18 cellular contexts compared by ENCODE assay signal in the genomic region with DNA sequence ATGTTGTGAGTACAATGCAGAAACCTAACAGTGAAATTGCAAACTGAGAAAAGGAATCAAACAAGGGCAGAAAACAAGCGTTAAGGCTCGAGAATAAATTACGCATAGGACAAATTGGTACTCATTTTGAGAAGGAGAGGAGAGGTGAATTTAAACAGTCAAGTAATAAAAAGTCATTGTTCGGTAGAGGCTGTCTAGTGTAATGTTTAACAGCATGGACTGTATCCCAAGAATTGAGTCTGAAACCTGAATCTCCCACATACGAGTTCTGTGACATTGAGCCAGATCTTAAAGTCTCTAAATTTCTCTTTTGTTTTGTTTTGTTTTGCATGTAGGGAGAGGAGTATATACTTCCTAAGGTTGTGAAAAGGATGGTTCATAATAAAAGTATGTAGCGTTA.
A peak's percentile ranks its signal among the peaks of the same experiment; 100 is the strongest.
DNase-seq lines count a peak whose midpoint lies in the region; ATAC-seq lines count a peak whose summit lies in the region.
"Had no signal": no experiment of that assay in that cellular context is flagged by ENCODE, and none has a peak within 500 bp of the region (broad histone marks: within the 10 kb centered on the region; RNA-seq: fewer than 3 reads in every experiment).

No MANE protein-coding gene starts in this region.

- H3K9me3 Mint-ChIP-seq in activated naive CD4-positive, alpha-beta T cell treated with anti-CD3 and anti-CD28 coated beads, Interleukin-2, amount 50 U/mL, for 24 hours = peaks cover 6% of the 10 kb centered on the region
- peaks cover 31% of the 10 kb centered on the region for H3K9me3 Mint-ChIP-seq in activated CD4-positive, alpha-beta memory T cell treated with anti-CD3 and anti-CD28 coated beads for 36 hours
- H3K9me3 Mint-ChIP-seq: neural progenitor cell had no signal

- peaks cover 81% of the 10 kb centered on the region for H3K4me1 Mint-ChIP-seq in activated naive CD4-positive, alpha-beta T cell treated with anti-CD3 and anti-CD28 coated beads, Interleukin-2, amount 50 U/mL, for 24 hours
- H3K4me1 Mint-ChIP-seq in activated CD4-positive, alpha-beta memory T cell treated with anti-CD3 and anti-CD28 coated beads for 36 hours (ENCODE audit: low read depth) = peaks cover 56% of the 10 kb centered on the region

- no peaks in the 10 kb centered on the region for H3K27me3 Mint-ChIP-seq in activated naive CD4-positive, alpha-beta T cell treated with anti-CD3 and anti-CD28 coated beads, Interleukin-2, amount 50 U/mL, for 24 hours
- H3K27me3 Mint-ChIP-seq in activated CD4-positive, alpha-beta memory T cell treated with anti-CD3 and anti-CD28 coated beads for 36 hours = no peaks in the 10 kb centered on the region

- H3K27ac ChIP-seq in mucosa of rectum (ENCODE audit: low read depth in 2 of 2, low read length in 2 of 2) = peak overlapping the region; percentile 26 to 53
- H3K27ac ChIP-seq: neural progenitor cell had no signal

- no peak overlapping the region for H3K9ac ChIP-seq in mucosa of rectum (ENCODE audit: low read depth in 1 of 2, low read length in 2 of 2)
- H3K9ac ChIP-seq: neural progenitor cell had no signal

- no peaks in the 10 kb centered on the region for H3K36me3 ChIP-seq in mucosa of rectum (ENCODE audit: control insufficient read depth in 2 of 2, insufficient read depth in 2 of 2, low read length in 2 of 2)
- H3K36me3 ChIP-seq: neural progenitor cell had no signal

- H3K9me3 ChIP-seq in mucosa of rectum (ENCODE audit: control insufficient read depth in 2 of 2, low read length in 2 of 2) = no peaks in the 10 kb centered on the region

- no peaks in the 10 kb centered on the region for H3K27me3 ChIP-seq in mucosa of rectum (ENCODE audit: control insufficient read depth in 2 of 2, insufficient read depth in 2 of 2, low read length in 2 of 2)
- H3K27me3 ChIP-seq: neural progenitor cell had no signal

- peaks cover 0 to 15% of the 10 kb centered on the region in 2 donors for H3K4me1 ChIP-seq in mucosa of rectum (ENCODE audit: control insufficient read depth in 2 of 2, insufficient read depth in 2 of 2, low read length in 2 of 2)

- H3K27ac Mint-ChIP-seq in activated naive CD4-positive, alpha-beta T cell treated with anti-CD3 and anti-CD28 coated beads, Interleukin-2, amount 50 U/mL, for 24 hours = peak overlapping the region; percentile 3
- H3K27ac Mint-ChIP-seq in activated CD4-positive, alpha-beta memory T cell treated with anti-CD3 and anti-CD28 coated beads for 36 hours = peak overlapping the region; percentile 67
- H3K27ac Mint-ChIP-seq: neural progenitor cell had no signal

- intact Hi-C loops in activated CD4-positive, alpha-beta memory T cell treated with anti-CD3 and anti-CD28 coated beads for 36 hours (cut with micrococcal nuclease) = loop anchor here (1.0 to 5.0 kb wide), 7 partner anchors 41 to 485 kb away; no protein-coding TSS in a partner anchor

- no peak overlapping the region for H3K4me3 Mint-ChIP-seq in activated naive CD4-positive, alpha-beta T cell treated with anti-CD3 and anti-CD28 coated beads, Interleukin-2, amount 50 U/mL, for 24 hours
- peak overlapping the region; percentile 14 for H3K4me3 Mint-ChIP-seq in activated CD4-positive, alpha-beta memory T cell treated with anti-CD3 and anti-CD28 coated beads for 36 hours
- H3K4me3 Mint-ChIP-seq: neural progenitor cell had no signal

- CTCF ChIA-PET in activated CD4-positive, alpha-beta memory T cell treated with anti-CD3 and anti-CD28 coated beads for 36 hours (lab: Charles Lee) = interaction anchor here (0.6 to 1.8 kb wide), 4 partner anchors 46 to 339 kb away, joined by 4 to 8 read pairs (median 4); no protein-coding TSS in a partner anchor

- POLR2A ChIA-PET in activated CD4-positive, alpha-beta memory T cell treated with anti-CD3 and anti-CD28 coated beads for 36 hours (lab: Charles Lee) = interaction anchor here (1.1 to 1.6 kb wide), 2 partner anchors 42 to 218 kb away, joined by 5 read pairs; no protein-coding TSS in a partner anchor

- H3K4me3 ChIP-seq in mucosa of rectum (ENCODE audit: low read length in 2 of 2) = peak overlapping the region; percentile 8 to 21
- H3K4me3 ChIP-seq: neural progenitor cell had no signal

- H3K36me3 Mint-ChIP-seq in activated naive CD4-positive, alpha-beta T cell treated with anti-CD3 and anti-CD28 coated beads, Interleukin-2, amount 50 U/mL, for 24 hours = peaks cover 14% of the 10 kb centered on the region
- peaks cover 26% of the 10 kb centered on the region for H3K36me3 Mint-ChIP-seq in activated CD4-positive, alpha-beta memory T cell treated with anti-CD3 and anti-CD28 coated beads for 36 hours

- no peak for ATAC-seq in HG03139 (IDR thresholded peaks at IDR 0.05; ENCODE audit: unreplicated experiment)
- ATAC-seq: left ventricle myocardium superior, right cardiac atrium had no signal

- DNase-seq in activated naive CD4-positive, alpha-beta T cell treated with Interleukin-2 at 50 U/mL for 16 hours = no peak
- DNase-seq in activated CD4-positive, alpha-beta memory T cell treated with anti-CD3 and anti-CD28 coated beads for 36 hours = no peak
- DNase-seq in NCI-H2196 (lab: John Stamatoyannopoulos, UW; ENCODE audit: unreplicated experiment) (no peak), NCI-H2029 (lab: John Stamatoyannopoulos, UW) (no peak)
- DNase-seq in stimulated activated CD4-positive, alpha-beta T cell treated with anti-CD3 and anti-CD28 coated beads, Interleukin-15, amount 100 ng/mL, for 24 hours = no peak
- DNase-seq: activated CD4-positive, CD25-positive, alpha-beta regulatory T cell treated with anti-CD3 and anti-CD28 coated beads, Interleukin-2, amount 50 U/mL, for 72 hours; dermis blood vessel endothelial cell; DMS153; hippocampal formation; left ventricle myocardium superior; NCI-H2081; NCI-H82; right cardiac atrium; stimulated activated naive CD4-positive, alpha-beta T cell treated with Interleukin-2 at 50 U/mL for 16 hours had no signal
